20 cellular contexts compared by ENCODE assay signal in the genomic region with DNA sequence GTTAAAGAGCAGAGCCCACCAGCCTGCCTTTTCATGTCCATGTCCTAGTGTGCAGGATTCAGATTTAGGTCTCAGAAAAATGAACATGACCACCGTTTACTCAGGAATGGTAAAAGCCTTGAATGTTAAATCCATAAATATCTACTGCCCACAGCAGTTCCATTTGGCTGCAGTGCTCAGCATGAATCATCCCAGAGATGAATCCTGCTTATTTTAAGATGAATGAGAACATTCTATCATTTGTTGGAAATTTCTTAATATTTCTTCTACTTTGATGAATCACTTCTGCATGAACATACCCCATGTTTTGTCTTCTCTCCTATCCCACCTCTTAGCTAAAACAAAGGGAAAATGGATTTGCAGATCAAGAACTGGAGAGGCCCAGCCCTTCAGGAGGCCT. TPM values are rescaled to one million over a fixed set of nuclear protein-coding genes. Genes with fewer than 3 reads are reported as not detected.
DNase-seq lines count a peak whose midpoint lies in the region; ATAC-seq and TF ChIP-seq lines count a peak whose summit lies in the region.
"Had no signal": no experiment of that assay in that cellular context is flagged by ENCODE, and none has a peak within 500 bp of the region (broad histone marks: within the 10 kb centered on the region; RNA-seq: fewer than 3 reads in every experiment).

No MANE protein-coding gene starts in this region.

- no peaks in the 10 kb centered on the region for H3K79me2 ChIP-seq in GM23248 (ENCODE audit: insufficient read depth)

- no peak overlapping the region for H3K9ac ChIP-seq in GM23248

- peaks cover 8% of the 10 kb centered on the region; the same call in 1 of the 2 replicates for H3K4me1 ChIP-seq in GM23248 (ENCODE audit: insufficient read depth)
- H3K4me1 ChIP-seq in CD8-positive, alpha-beta T cell (ENCODE audit: insufficient read depth, low read length), result no peaks in the 10 kb centered on the region
- H3K4me1 ChIP-seq: ascending aorta, esophagus muscularis mucosa, thyroid gland had no signal

- 0% methylated on average over 1 of the region's 1 CpG for WGBS in GM23248 (ENCODE audit: low coverage in 1 of 2, low lambda C conversion rate in 2 of 2, missing lambda C conversion rate in 2 of 2), 2 experiments

- no peaks in the 10 kb centered on the region for H3K36me3 ChIP-seq in GM23248 (ENCODE audit: low read depth)
- H3K36me3 ChIP-seq in CD8-positive, alpha-beta T cell (ENCODE audit: insufficient read depth, low read length), result no peaks in the 10 kb centered on the region
- H3K36me3 ChIP-seq: ascending aorta, esophagus muscularis mucosa, thyroid gland had no signal

- POLR2A ChIA-PET in CD8-positive, alpha-beta T cell (lab: Charles Lee), result interaction anchor here (1.0 kb wide), 1 partner anchor 10 kb away, joined by 3 read pairs; no protein-coding TSS in a partner anchor

- in situ Hi-C loops in GM23248 (cut with MboI) (no loop called here), ACHN (cut with HindIII; ENCODE audit: low pct_ligation_motif_present, low pct_unique_long_range_greater_than_20kb, low sequenced_read_pairs) (no loop called here)

- intact Hi-C loops in CD8-positive, alpha-beta T cell (cut with DNase I, micrococcal nuclease), result loop anchor here in 1 of 2 experiments (10.0 kb wide), 1 partner anchor 167 kb away; no protein-coding TSS in a partner anchor

- no peak for TF ChIP-seq CTCF in fibroblast of mammary gland (conservative IDR thresholded peaks at IDR 0.05; ENCODE audit: control insufficient read depth, insufficient read depth, low read depth, low read length)
- TF ChIP-seq CTCF in CD8-positive, alpha-beta T cell (IDR thresholded peaks at IDR 0.05), result no peak
- no peak for TF ChIP-seq CTCF in coronary artery (IDR thresholded peaks at IDR 0.05)

- no peaks in the 10 kb centered on the region for H3K27me3 ChIP-seq in GM23248 (replicated peaks; ENCODE audit: insufficient read depth)
- H3K27me3 ChIP-seq in CD8-positive, alpha-beta T cell (ENCODE audit: insufficient read depth, low read length), result no peaks in the 10 kb centered on the region
- H3K27me3 ChIP-seq: ascending aorta, esophagus muscularis mucosa, thyroid gland had no signal

- no peak for ATAC-seq in CD8-positive, alpha-beta T cell
- ATAC-seq: activated CD4-positive, alpha-beta T cell treated with anti-CD3 and anti-CD28 coated beads for 36 hours had no signal

- DNase-seq in GM23248, result peak; percentile 65
- DNase-seq in fibroblast of mammary gland (ENCODE audit: low read depth), result peak; percentile 69
- peak; percentile 70 for DNase-seq in stromal cell of bone marrow (ENCODE audit: low read depth)
- no peak for DNase-seq in GM19238 (ENCODE audit: insufficient read length, low spot score)
- no peak for DNase-seq in ACHN
- DNase-seq in CD8-positive, alpha-beta T cell, result no peak
- no peak for DNase-seq in coronary artery (ENCODE audit: low spot score)
- DNase-seq: activated CD4-positive, alpha-beta T cell treated with anti-CD3 and anti-CD28 coated beads for 36 hours; activated gamma-delta T cell; CD4-positive, alpha-beta T cell; DMS79; hippocampal formation; kidney glomerular epithelial cell; NCI-H1930; NCI-H446 treated with DMSO at 0.1 percent for 48 hours; NK-92 treated with Interleukin-12 subunit alpha and Interleukin-12 subunit beta, amount 100 ng/mL, for 24 hours; thyroid gland had no signal

- no peaks in the 10 kb centered on the region for H3K27me3 Mint-ChIP-seq in CD8-positive, alpha-beta T cell (ENCODE audit: low read depth)
- H3K27me3 Mint-ChIP-seq: activated CD4-positive, alpha-beta T cell treated with anti-CD3 and anti-CD28 coated beads for 36 hours; CD4-positive, alpha-beta T cell had no signal

- H3K4me1 Mint-ChIP-seq in CD8-positive, alpha-beta T cell (ENCODE audit: low read depth), result no peaks in the 10 kb centered on the region
- H3K4me1 Mint-ChIP-seq: activated CD4-positive, alpha-beta T cell treated with anti-CD3 and anti-CD28 coated beads for 36 hours had no signal

- H3K36me3 Mint-ChIP-seq in CD8-positive, alpha-beta T cell, result no peaks in the 10 kb centered on the region

- no peak overlapping the region for H3K4me3 Mint-ChIP-seq in CD8-positive, alpha-beta T cell
- H3K4me3 Mint-ChIP-seq: activated CD4-positive, alpha-beta T cell treated with anti-CD3 and anti-CD28 coated beads for 36 hours; CD4-positive, alpha-beta T cell had no signal

- CTCF ChIA-PET in CD8-positive, alpha-beta T cell (lab: Charles Lee), result interaction anchor here (0.6 to 0.8 kb wide), 3 partner anchors 21 to 1044 kb away, joined by 3 read pairs; no protein-coding TSS in a partner anchor

- no peak overlapping the region for H3K27ac ChIP-seq in GM23248
- peak overlapping the region; percentile 62 for H3K27ac ChIP-seq in angular gyrus (ENCODE audit: low read depth, low read length)
- H3K27ac ChIP-seq in CD8-positive, alpha-beta T cell (ENCODE audit: low read depth, low read length), result no peak overlapping the region
- H3K27ac ChIP-seq in coronary artery, result no peak overlapping the region
- H3K27ac ChIP-seq: ascending aorta, esophagus muscularis mucosa, thyroid gland had no signal

- H3K9me2 ChIP-seq in GM23248 (ENCODE audit: insufficient read depth), result no peaks in the 10 kb centered on the region

- no peak overlapping the region for H3K4me2 ChIP-seq in GM23248 (ENCODE audit: unreplicated experiment)

- no peak overlapping the region for H3K4me3 ChIP-seq in GM23248
- H3K4me3 ChIP-seq in fibroblast of mammary gland (ENCODE audit: control insufficient read depth, low read depth, low read length), result no peak overlapping the region
- no peak overlapping the region for H3K4me3 ChIP-seq in CD8-positive, alpha-beta T cell (ENCODE audit: low read depth, low read length)
- H3K4me3 ChIP-seq in coronary artery, result no peak overlapping the region
- H3K4me3 ChIP-seq: ascending aorta, esophagus muscularis mucosa, thyroid gland had no signal

- H4K20me1 ChIP-seq in GM23248 (ENCODE audit: insufficient read depth), result no peaks in the 10 kb centered on the region

- H3K27ac Mint-ChIP-seq in CD8-positive, alpha-beta T cell, result no peak overlapping the region
- H3K27ac Mint-ChIP-seq: activated CD4-positive, alpha-beta T cell treated with anti-CD3 and anti-CD28 coated beads for 36 hours; CD4-positive, alpha-beta T cell had no signal

- no peak overlapping the region for H2AFZ ChIP-seq in GM23248

- H3F3A ChIP-seq in GM23248 (ENCODE audit: insufficient read depth), result no peaks in the 10 kb centered on the region

- no peaks in the 10 kb centered on the region for H3K9me3 Mint-ChIP-seq in CD8-positive, alpha-beta T cell
- H3K9me3 Mint-ChIP-seq: CD4-positive, alpha-beta T cell had no signal

- H3K9me3 ChIP-seq in GM23248 (ENCODE audit: low read depth), result no peaks in the 10 kb centered on the region
- H3K9me3 ChIP-seq in CD8-positive, alpha-beta T cell (ENCODE audit: low read length), result no peaks in the 10 kb centered on the region
- H3K9me3 ChIP-seq: ascending aorta, esophagus muscularis mucosa, thyroid gland had no signal

RNA-seq across cellular contexts. Expression of a gene that starts 47.5 kb away (rescaled TPM):
- 0.43 and 2.9 TPM in 2 replicates for total RNA-seq in GM23248 (2014; rRNA removed; shearing (Covaris generic))
- polyA plus RNA-seq in GM23248 (2016; fragmentation: Nextera tagmentation; extraction: Ambion mirVana), result 0.80 and 1.1 TPM in 2 replicates
- total RNA-seq in CD8-positive, alpha-beta T cell, result under 1 TPM; 0.24 to 0.31 TPM
- total RNA-seq: CD4-positive, alpha-beta T cell had no signal

Comparison
In these comparisons a context has a peak if more than half of its experiments do, and no peak if none do; other contexts are left out.
1. DNase-seq: peak in GM23248 (single experiment), fibroblast of mammary gland (single experiment) and stromal cell of bone marrow (single experiment); none in GM19238 (single experiment), ACHN (single experiment), CD8-positive, alpha-beta T cell (0 of 7) and coronary artery (single experiment).